31 cellular contexts compared by ENCODE assay signal in genomic region chr2:38255211-38255610, GRCh38.
"Had no signal": no experiment of that assay in that cellular context is flagged by ENCODE, and none has a peak within 500 bp of the region (broad histone marks: within the 10 kb centered on the region; RNA-seq: fewer than 3 reads in every experiment).

No MANE protein-coding gene starts in this region.

- H3K27me3 Mint-ChIP-seq: type B pancreatic cell had no signal

- H3K9me3 Mint-ChIP-seq: naive thymus-derived CD4-positive, alpha-beta T cell; natural killer cell; stimulated activated memory B cell treated with anti-CD40 and anti-IgM and Interleukin-4, amounts not matched to agents 10 μg/mL and 1 μg/mL and 100 μg/mL, for 72 hours; stimulated activated naive CD8-positive, alpha-beta T cell treated with anti-CD3 and anti-CD28 coated beads, Interleukin-15, amount 100 ng/mL, for 72 hours had no signal

- H3K9me3 ChIP-seq: ovary, psoas muscle, spleen, suprapubic skin, testis, tibial artery, transverse colon, upper lobe of right lung, uterus had no signal

- H3K79me2 ChIP-seq: parathyroid adenoma had no signal

- H3K4me2 ChIP-seq: neural progenitor cell, smooth muscle cell had no signal

- H3K27me3 ChIP-seq: neural progenitor cell, ovary, spleen, suprapubic skin, testis, tibial artery, transverse colon, upper lobe of right lung, uterus had no signal

- H3K27ac ChIP-seq: neural progenitor cell, ovary, parathyroid adenoma, psoas muscle, skin epidermis, spleen, suprapubic skin, testis, tibial artery, transverse colon, upper lobe of right lung, uterus had no signal

- H3K36me3 ChIP-seq: neural progenitor cell, ovary, spleen, suprapubic skin, tibial artery, transverse colon, upper lobe of right lung, uterus had no signal

- H2AFZ ChIP-seq: parathyroid adenoma had no signal

- ATAC-seq: naive thymus-derived CD4-positive, alpha-beta T cell; natural killer cell; psoas muscle; right cardiac atrium; sciatic nerve; stimulated activated memory B cell treated with anti-CD40 and anti-IgM and Interleukin-4, amounts not matched to agents 10 μg/mL and 1 μg/mL and 100 μg/mL, for 72 hours; stimulated activated naive CD8-positive, alpha-beta T cell treated with anti-CD3 and anti-CD28 coated beads, Interleukin-15, amount 100 ng/mL, for 72 hours; stimulated activated naive CD8-positive, alpha-beta T cell treated with anti-CD3 and anti-CD28 coated beads, Interleukin-15, Interleukin-2, amounts not matched to agents 100 U/mL and 50 U/mL, for 24 hours; upper lobe of right lung had no signal

- H3K9ac ChIP-seq: neural progenitor cell, parathyroid adenoma had no signal

- H3K4me3 ChIP-seq: neural progenitor cell, ovary, psoas muscle, skin epidermis, smooth muscle cell, spleen, suprapubic skin, testis, tibial artery, transverse colon, upper lobe of right lung, uterus had no signal

- DNase-seq: naive thymus-derived CD4-positive, alpha-beta T cell; natural killer cell; occipital lobe; ovary; posterior cingulate gyrus; psoas muscle; right cardiac atrium; spleen; stimulated activated CD4-positive, alpha-beta T cell treated with anti-CD3 and anti-CD28 coated beads, Interleukin-12 subunit alpha, Interleukin-12 subunit beta, amount 100 ng/mL, for 4 hours; stimulated activated CD4-positive, alpha-beta T cell treated with anti-CD3 and anti-CD28 coated beads, Interleukin-1b, Interleukin-23, amount 100 ng/mL, for 48 hours; stimulated activated CD4-positive, alpha-beta T cell treated with anti-CD3 and anti-CD28 coated beads, Interleukin-4, amount 100 ng/mL, for 1 hour; stimulated activated CD4-positive, alpha-beta T cell treated with anti-CD3 and anti-CD28 coated beads, Interleukin-4, amount 100 ng/mL, for 4 hours; stimulated activated CD8-positive, alpha-beta memory T cell treated with anti-CD3 and anti-CD28 coated beads, Interleukin-4, amount 100 ng/mL, for 48 hours; stimulated activated naive CD4-positive, alpha-beta T cell; stimulated activated naive CD8-positive, alpha-beta T cell treated with anti-CD3 and anti-CD28 coated beads, Interleukin-15, amount 100 ng/mL, for 72 hours; stimulated activated naive CD8-positive, alpha-beta T cell treated with anti-CD3 and anti-CD28 coated beads, Interleukin-15, Interleukin-2, amounts not matched to agents 100 U/mL and 50 U/mL, for 24 hours; substantia nigra; testis; tibial artery; transverse colon; upper lobe of right lung; uterus had no signal

- H3K36me3 Mint-ChIP-seq: naive thymus-derived CD4-positive, alpha-beta T cell; natural killer cell; neural progenitor cell; stimulated activated memory B cell treated with anti-CD40 and anti-IgM and Interleukin-4, amounts not matched to agents 10 μg/mL and 1 μg/mL and 100 μg/mL, for 72 hours; type B pancreatic cell had no signal

- H3K27ac Mint-ChIP-seq: naive thymus-derived CD4-positive, alpha-beta T cell; natural killer cell; neural progenitor cell; progenitor cell of endocrine pancreas; stimulated activated memory B cell treated with anti-CD40 and anti-IgM and Interleukin-4, amounts not matched to agents 10 μg/mL and 1 μg/mL and 100 μg/mL, for 72 hours; stimulated activated naive CD8-positive, alpha-beta T cell treated with anti-CD3 and anti-CD28 coated beads, Interleukin-15, amount 100 ng/mL, for 72 hours; type B pancreatic cell had no signal

- H3K4me3 Mint-ChIP-seq: naive thymus-derived CD4-positive, alpha-beta T cell; natural killer cell; neural progenitor cell; stimulated activated memory B cell treated with anti-CD40 and anti-IgM and Interleukin-4, amounts not matched to agents 10 μg/mL and 1 μg/mL and 100 μg/mL, for 72 hours; stimulated activated naive CD8-positive, alpha-beta T cell treated with anti-CD3 and anti-CD28 coated beads, Interleukin-15, amount 100 ng/mL, for 72 hours; type B pancreatic cell had no signal

- H3K4me1 Mint-ChIP-seq: naive thymus-derived CD4-positive, alpha-beta T cell; natural killer cell had no signal

- H3K4me1 ChIP-seq: neural progenitor cell, parathyroid adenoma, psoas muscle, suprapubic skin, testis, tibial artery, transverse colon, upper lobe of right lung, uterus had no signal
